8 cellular contexts compared by ENCODE assay signal in the genomic region with DNA sequence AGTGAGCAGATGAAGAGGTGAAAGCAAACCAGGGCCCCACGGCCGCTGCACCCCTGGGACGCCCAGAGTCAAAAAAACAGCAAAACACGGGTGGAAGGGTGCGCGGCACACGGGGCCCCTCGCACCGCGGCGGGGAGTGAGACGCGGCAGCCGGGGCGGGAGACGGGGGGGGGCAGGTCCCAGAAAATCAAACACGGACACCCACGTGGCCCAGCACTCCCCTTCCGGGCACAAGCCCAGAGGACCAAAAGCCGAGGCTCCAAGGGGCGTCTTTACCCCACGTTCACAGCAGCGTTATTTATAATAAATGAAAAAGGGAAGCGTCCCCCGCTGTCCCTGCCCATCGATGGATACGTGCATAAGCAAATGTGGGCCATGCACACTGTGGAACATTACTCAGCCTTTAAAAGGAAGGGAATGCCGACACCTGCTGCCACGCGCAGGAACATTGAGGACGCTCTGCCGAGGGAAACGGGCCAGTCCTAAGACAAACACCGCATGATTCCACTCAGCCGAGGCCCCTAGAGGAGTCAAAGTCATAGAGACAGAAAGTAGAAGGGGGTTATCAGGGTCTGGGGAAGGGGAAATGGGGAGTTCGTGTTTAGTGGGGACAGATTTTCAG. TPM values are rescaled to one million over a fixed set of nuclear protein-coding genes. Genes with fewer than 3 reads are reported as not detected.
A peak's percentile ranks its signal among the peaks of the same experiment; 100 is the strongest.
DNase-seq lines count a peak whose midpoint lies in the region; ATAC-seq, FAIRE-seq and TF ChIP-seq lines count a peak whose summit lies in the region.

No MANE protein-coding gene starts in this region.

- 32 to 34% methylated on average over 36 of the region's 36 CpGs for WGBS in pancreas, 2 donors

- H3K4me1 Mint-ChIP-seq in WTC11: peaks cover 40% of the 10 kb centered on the region

- no peaks in the 10 kb centered on the region for H3K27me3 ChIP-seq in pancreas

- TF ChIP-seq CTCF in GM10248 (IDR thresholded peaks at IDR 0.05; ENCODE audit: control extremely low read depth, extremely low read depth, low read depth, missing control alignments) (no peak), WTC11 (IDR thresholded peaks at IDR 0.05) (no peak), fibroblast of mammary gland (conservative IDR thresholded peaks at IDR 0.05; ENCODE audit: control insufficient read depth, insufficient read depth, low read depth, low read length) (no peak), pancreas (IDR thresholded peaks at IDR 0.05) (no peak)

- H3K4me3 ChIP-seq in fibroblast of mammary gland (ENCODE audit: control insufficient read depth, low read depth, low read length): peak overlapping the region; percentile 85
- H3K4me3 ChIP-seq in pancreas: peak overlapping the region; percentile 96 to 100 (median 99)

- H3K36me3 Mint-ChIP-seq in WTC11: peaks cover 22% of the 10 kb centered on the region

- peaks cover 9% of the 10 kb centered on the region for H3K27me3 Mint-ChIP-seq in WTC11 (ENCODE audit: low read depth)

- FAIRE-seq in pancreas (lab: Jason Lieb, UNC): no peak

- peak; percentile 48 for DNase-seq in GM10248 (ENCODE audit: extremely low spot score)
- DNase-seq in WTC11 (ENCODE audit: low spot score): no peak
- no peak for DNase-seq in fibroblast of mammary gland (ENCODE audit: low read depth)
- DNase-seq in pancreas: peak in 1 of 6 donors; percentile 17
- DNase-seq in DMS79 treated with DMSO at 0.1 percent for 48 hours (lab: John Stamatoyannopoulos, UW): no peak
- DNase-seq in dermis blood vessel endothelial cell: no peak
- DNase-seq in NCI-H2196 treated with DMSO at 0.1 percent for 48 hours (lab: John Stamatoyannopoulos, UW; ENCODE audit: unreplicated experiment): no peak

- H3K27ac Mint-ChIP-seq in WTC11: no peak overlapping the region

- no peaks in the 10 kb centered on the region for H3K9me3 ChIP-seq in pancreas

- H3K9me3 Mint-ChIP-seq in WTC11: no peaks in the 10 kb centered on the region

- intact Hi-C loops in pancreas (cut with DNase I): no loop called here

- peak overlapping the region; percentile 85 for H3K4me3 Mint-ChIP-seq in WTC11

- peak; percentile 19 for ATAC-seq in HG02588 (IDR thresholded peaks at IDR 0.05; ENCODE audit: unreplicated experiment)
- no peak for ATAC-seq in WTC11
- ATAC-seq in pancreas: peak; percentile 17 to 45 (median 34)

- H3K36me3 ChIP-seq in pancreas: peaks cover 0 to 7% (median 2%) of the 10 kb centered on the region in 3 donors

- POLR2A ChIA-PET in GM10248 (lab: Yijun Ruan, JAX) (no interaction called here), WTC11 (lab: Charles Lee) (no interaction called here)

- peaks cover 0 to 8% (median 5%) of the 10 kb centered on the region in 3 donors for H3K4me1 ChIP-seq in pancreas

- H3K27ac ChIP-seq in pancreas: peak overlapping the region in 3 of 4 donors; percentile 16 to 26 (median 21)

- CTCF ChIA-PET in GM10248 (lab: Yijun Ruan, JAX): no interaction called here
- CTCF ChIA-PET in WTC11 (lab: Charles Lee): no interaction called here

TF ChIP-seq in WTC11, 78 proteins besides CTCF, POLR2A, EP300 and RAD21:
- no peak for TF ChIP-seq CBFB (CRISPR knock-in tag; IDR thresholded peaks at IDR 0.05; ENCODE audit: low read depth)
- peak; percentile 2; the same call in 1 of the 2 replicates for TF ChIP-seq USF1 (CRISPR knock-in tag; IDR thresholded peaks at IDR 0.05)

RNA-seq across cellular contexts. Expression of gene COPS9, which starts 0.7 kb away (rescaled TPM):
- total RNA-seq in WTC11 (2021) (140 to 142 TPM (median 141 TPM) in 3 replicates), pancreas (10 to 100 TPM; 52.8 to 64.3 (median 56.1) TPM), dermis blood vessel endothelial cell (61.7 and 98.9 TPM in 2 replicates)
- 100 to 1,000 TPM; 199 to 210 TPM for polyA plus RNA-seq in pancreas

RNA-seq across cellular contexts. Expression of gene OTOS, which starts 3.7 kb away (rescaled TPM):
- total RNA-seq in WTC11 (2021) (not detected in 3 replicates), pancreas (not detected), dermis blood vessel endothelial cell (not detected in 2 replicates)
- not detected for polyA plus RNA-seq in pancreas
